ENCODE assay signal across 1 cellular context in genomic region chrX:151633157-151633556, GRCh38.
A peak's percentile ranks its signal among the peaks of the same experiment; 100 is the strongest.
TF ChIP-seq lines count a peak whose summit lies in the region.

No MANE protein-coding gene starts in this region.

TF ChIP-seq in K562, 482 proteins besides CTCF, POLR2A, EP300 and RAD21 (continued from another document and continues in another):
- no peak for TF ChIP-seq PHB (CRISPR knock-in tag; IDR thresholded peaks at IDR 0.05)
- no peak for TF ChIP-seq KAT2B (IDR thresholded peaks at IDR 0.05; ENCODE audit: low read depth, low read length)
- no peak for TF ChIP-seq ZKSCAN8 (CRISPR knock-in tag; IDR thresholded peaks at IDR 0.05)
- TF ChIP-seq ZNF324 (CRISPR knock-in tag; IDR thresholded peaks at IDR 0.05), result no peak
- no peak for TF ChIP-seq ZNF830 (CRISPR knock-in tag; IDR thresholded peaks at IDR 0.05)
- TF ChIP-seq HIVEP1 (CRISPR knock-in tag; IDR thresholded peaks at IDR 0.05), result no peak
- no peak for TF ChIP-seq ZNF41 (CRISPR knock-in tag; conservative IDR thresholded peaks at IDR 0.05)
- no peak for TF ChIP-seq IRF2 (CRISPR knock-in tag; IDR thresholded peaks at IDR 0.05)
- TF ChIP-seq ZNF347 (CRISPR knock-in tag; IDR thresholded peaks at IDR 0.05; ENCODE audit: low read depth), result no peak
- no peak for TF ChIP-seq NFYB (IDR thresholded peaks at IDR 0.05; ENCODE audit: extremely low read depth, insufficient read length)
- TF ChIP-seq ZNF584 (CRISPR knock-in tag; IDR thresholded peaks at IDR 0.05; ENCODE audit: low read depth), result no peak
- TF ChIP-seq CEBPG (CRISPR knock-in tag; IDR thresholded peaks at IDR 0.05), result peak; percentile 84
- peak in 1 of 2 experiments; percentile 79; a peak in 3 of 4 replicates for TF ChIP-seq CEBPG (tag; conservative IDR thresholded peaks at IDR 0.05 in 1 of 2, IDR thresholded peaks at IDR 0.05 in 1 of 2)
- no peak for TF ChIP-seq PCBP1 (IDR thresholded peaks at IDR 0.05; ENCODE audit: low read depth, low read length, poor library complexity, severe bottlenecking)
- TF ChIP-seq ZBTB2 (IDR thresholded peaks at IDR 0.05), result no peak
- no peak for TF ChIP-seq PRMT5 (CRISPR knock-in tag; IDR thresholded peaks at IDR 0.05)
- no peak for TF ChIP-seq ZBTB33 (CRISPR knock-in tag; IDR thresholded peaks at IDR 0.05)
- no peak for TF ChIP-seq ELF4 (CRISPR knock-in tag; IDR thresholded peaks at IDR 0.05)
- no peak for TF ChIP-seq ZNF124 (CRISPR knock-in tag; IDR thresholded peaks at IDR 0.05)
- no peak for TF ChIP-seq TCF7 (IDR thresholded peaks at IDR 0.05; ENCODE audit: borderline replicate concordance)
- 0 out of 2 replicates have a peak, but pooled peaks have one; percentile 16 for TF ChIP-seq ETV1 (tag; conservative IDR thresholded peaks at IDR 0.05; ENCODE audit: low read depth)
- no peak for TF ChIP-seq SNAPC5 (CRISPR knock-in tag; IDR thresholded peaks at IDR 0.05)
- TF ChIP-seq HEY1 (CRISPR knock-in tag; IDR thresholded peaks at IDR 0.05; ENCODE audit: borderline replicate concordance), result no peak
- no peak for TF ChIP-seq NR1H2 (CRISPR knock-in tag; IDR thresholded peaks at IDR 0.05)
- TF ChIP-seq SRF (CRISPR knock-in tag; IDR thresholded peaks at IDR 0.05), result no peak
- no peak for TF ChIP-seq SMARCB1 (IDR thresholded peaks at IDR 0.05; ENCODE audit: insufficient read length, low read depth)
- TF ChIP-seq ZNF280B (CRISPR knock-in tag; IDR thresholded peaks at IDR 0.05), result no peak
- no peak for TF ChIP-seq ZNF780A (CRISPR knock-in tag; IDR thresholded peaks at IDR 0.05)
- TF ChIP-seq HOMEZ (CRISPR knock-in tag; IDR thresholded peaks at IDR 0.05), result no peak
- TF ChIP-seq TSC22D4 (tag; IDR thresholded peaks at IDR 0.05), result no peak
- TF ChIP-seq RREB1 (CRISPR knock-in tag; IDR thresholded peaks at IDR 0.05), result no peak
- no peak for TF ChIP-seq FOXA3 (CRISPR knock-in tag; conservative IDR thresholded peaks at IDR 0.05 in 1 of 2, IDR thresholded peaks at IDR 0.05 in 1 of 2)
- no peak for TF ChIP-seq ZNF318 (IDR thresholded peaks at IDR 0.05; ENCODE audit: borderline replicate concordance in 1 of 2, low read depth in 1 of 2)
- peak; percentile 64; the same call in 1 of the 2 replicates for TF ChIP-seq ZNF589 (CRISPR knock-in tag; IDR thresholded peaks at IDR 0.05; ENCODE audit: low read depth)
- no peak for TF ChIP-seq THRAP3 (IDR thresholded peaks at IDR 0.05; ENCODE audit: borderline replicate concordance)
- no peak for TF ChIP-seq MCM3 (IDR thresholded peaks at IDR 0.05)
- TF ChIP-seq ZNF551 (CRISPR knock-in tag; IDR thresholded peaks at IDR 0.05), result no peak
- TF ChIP-seq POLR2H (tag; IDR thresholded peaks at IDR 0.05; ENCODE audit: low read depth), result no peak
- no peak for TF ChIP-seq SUPT5H (IDR thresholded peaks at IDR 0.05)
- no peak for TF ChIP-seq E2F1 (CRISPR knock-in tag; IDR thresholded peaks at IDR 0.05)
- TF ChIP-seq RAD51 (IDR thresholded peaks at IDR 0.05; ENCODE audit: borderline replicate concordance, low read depth), result no peak
- no peak for TF ChIP-seq PHF20 (IDR thresholded peaks at IDR 0.05; ENCODE audit: partially characterized antibody)
